Comparison of ENCODE assay signal across 9 cellular contexts in genomic region chr22:43481528-43482309, GRCh38.
DNase-seq lines count a peak whose midpoint lies in the region; ATAC-seq and TF ChIP-seq lines count a peak whose summit lies in the region.
"Had no signal": no experiment of that assay in that cellular context is flagged by ENCODE, and none has a peak within 500 bp of the region (broad histone marks: within the 10 kb centered on the region; RNA-seq: fewer than 3 reads in every experiment).

No MANE protein-coding gene starts in this region.

- ATAC-seq in aorta (ENCODE audit: low FRiP score): no peak
- ATAC-seq in GM19324 (IDR thresholded peaks at IDR 0.05; ENCODE audit: low FRiP score, unreplicated experiment): no peak

- WGBS in aorta, 2 donors: 40 to 47% methylated on average over 18 of the region's 18 CpGs
- 51% methylated on average over 18 of the region's 18 CpGs for WGBS in esophagus muscularis mucosa

- no peak overlapping the region for H3K4me3 ChIP-seq in aorta (ENCODE audit: low read length in 2 of 2)
- H3K4me3 ChIP-seq in esophagus muscularis mucosa: no peak overlapping the region

- H3K27ac ChIP-seq in aorta (ENCODE audit: low read depth in 1 of 2, low read length in 2 of 2): no peak overlapping the region
- no peak overlapping the region for H3K27ac ChIP-seq in esophagus muscularis mucosa (replicated peaks in 1 of 4)

- TF ChIP-seq CTCF in esophagus muscularis mucosa (IDR thresholded peaks at IDR 0.05): no peak

- intact Hi-C loops in aorta (cut with DNase I) (no loop called here), esophagus muscularis mucosa (cut with DNase I) (no loop called here)

- H3K9me3 ChIP-seq in aorta (ENCODE audit: control insufficient read depth, low read length): no peaks in the 10 kb centered on the region
- H3K9me3 ChIP-seq in esophagus muscularis mucosa: no peaks in the 10 kb centered on the region

- no peak for TF ChIP-seq EP300 in esophagus muscularis mucosa (IDR thresholded peaks at IDR 0.05)

- TF ChIP-seq POLR2A in esophagus muscularis mucosa (IDR thresholded peaks at IDR 0.05; ENCODE audit: low read depth): no peak

- H3K36me3 ChIP-seq in aorta (ENCODE audit: control insufficient read depth in 1 of 2, insufficient read depth in 2 of 2, low read length in 1 of 2) (no peaks in the 10 kb centered on the region), esophagus muscularis mucosa (no peaks in the 10 kb centered on the region)

- DNase-seq in stimulated activated CD4-positive, alpha-beta T cell treated with anti-CD3 and anti-CD28 coated beads, Interleukin-15, amount 100 ng/mL, for 24 hours: peak; percentile 19
- DNase-seq in stimulated activated CD4-positive, alpha-beta T cell treated with anti-CD3 and anti-CD28 coated beads, Interleukin-2, amount 100 ng/mL, for 48 hours: no peak
- DNase-seq in NOMO-1 treated with dmso at 0.1 percent for 144 hours (lab: John Stamatoyannopoulos, UW; ENCODE audit: unreplicated experiment): peak; percentile 70
- peak; percentile 38 for DNase-seq in germinal center (ENCODE audit: low spot score)
- DNase-seq in aorta: peak; percentile 42 to 51
- no peak for DNase-seq in esophagus muscularis mucosa (ENCODE audit: extremely low spot score)
- no peak for DNase-seq in OCI-M2 (lab: John Stamatoyannopoulos, UW; ENCODE audit: unreplicated experiment)
- DNase-seq: NCI-H1092 treated with DMSO at 0.1 percent for 48 hours had no signal

- H3K4me1 ChIP-seq in aorta (ENCODE audit: control insufficient read depth in 1 of 2, insufficient read depth in 2 of 2, low read length in 2 of 2) (no peaks in the 10 kb centered on the region), esophagus muscularis mucosa (no peaks in the 10 kb centered on the region)

- no peaks in the 10 kb centered on the region for H3K27me3 ChIP-seq in aorta (ENCODE audit: control insufficient read depth in 1 of 2, insufficient read depth in 2 of 2, low read length in 1 of 2)
- H3K27me3 ChIP-seq in esophagus muscularis mucosa: peaks cover 0 to 52% (median 0%) of the 10 kb centered on the region in 4 donors

Comparison
In these comparisons a context has a peak if more than half of its experiments do, and no peak if none do; other contexts are left out.
1. DNase-seq: peak in stimulated activated CD4-positive, alpha-beta T cell treated with anti-CD3 and anti-CD28 coated beads, Interleukin-15, amount 100 ng/mL, for 24 hours (single experiment), NOMO-1 treated with dmso at 0.1 percent for 144 hours (single experiment), germinal center (single experiment) and aorta (2 of 2); none in stimulated activated CD4-positive, alpha-beta T cell treated with anti-CD3 and anti-CD28 coated beads, Interleukin-2, amount 100 ng/mL, for 48 hours (0 of 2), esophagus muscularis mucosa (single experiment) and OCI-M2 (single experiment).